8 cellular contexts compared by ENCODE assay signal in the genomic region with DNA sequence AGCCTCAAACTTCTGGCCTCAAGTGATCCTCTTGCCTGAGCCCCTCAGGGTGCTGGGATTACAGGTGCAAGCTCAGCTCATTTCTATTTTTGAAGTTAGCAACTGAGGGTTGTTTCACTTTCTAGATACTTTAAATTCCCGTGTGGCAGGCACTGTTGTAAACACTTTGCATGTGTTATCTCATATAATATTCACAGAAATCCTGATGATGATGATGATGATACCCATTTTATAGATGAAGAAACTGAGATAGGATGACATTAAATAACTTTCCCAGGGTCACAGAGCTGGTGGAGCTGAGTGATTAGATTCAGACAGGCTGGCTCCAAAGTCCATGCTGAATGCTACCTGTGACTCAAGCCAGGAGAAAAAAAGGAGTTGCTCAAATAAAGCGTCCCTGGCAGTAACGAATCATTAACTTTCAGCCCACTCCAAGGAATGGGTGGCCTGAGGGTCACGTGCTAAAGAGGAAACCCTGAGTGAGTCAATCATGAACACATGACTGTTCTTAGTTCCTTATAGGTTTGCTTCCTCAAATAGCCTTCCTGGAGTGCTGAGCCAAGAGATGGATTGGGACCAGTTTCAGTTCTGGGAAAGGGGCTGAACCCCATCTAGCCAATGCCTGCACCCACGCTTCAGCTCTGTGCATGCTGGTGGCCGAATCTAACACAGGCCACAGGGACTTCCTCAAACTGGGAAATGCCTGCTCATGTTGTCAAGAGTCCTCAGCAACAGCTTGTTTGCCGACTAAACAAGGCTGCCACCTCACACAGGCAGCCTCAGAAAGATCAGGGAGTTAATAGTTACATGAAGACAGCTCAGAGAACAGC. TPM values are rescaled to one million over a fixed set of nuclear protein-coding genes. Genes with fewer than 3 reads are reported as not detected.
DNase-seq lines count a peak whose midpoint lies in the region; ATAC-seq and TF ChIP-seq lines count a peak whose summit lies in the region.

No MANE protein-coding gene starts in this region.

- intact Hi-C loops in PC-9 (cut with micrococcal nuclease; ENCODE audit: unreplicated experiment): loop anchor here (2.0 to 10.0 kb wide), 3 partner anchors 44 to 522 kb away; a partner anchor contains a TSS
- intact Hi-C loops in dendritic cell treated with granulocyte-macrophage colony-stimulating factor and Interleukin-4, amounts not matched to agents 40 ng/mL and 50 ng/mL, for 4 days (cut with micrococcal nuclease): loop anchor here (1.0 to 2.0 kb wide), 4 partner anchors 9 to 146 kb away; no protein-coding TSS in a partner anchor

- H3K27me3 ChIP-seq in PC-9 (ENCODE audit: insufficient read depth, low read depth): no peaks in the 10 kb centered on the region

- H3K27me3 Mint-ChIP-seq in dendritic cell treated with granulocyte-macrophage colony-stimulating factor and Interleukin-4, amounts not matched to agents 40 ng/mL and 50 ng/mL, for 4 days: no peaks in the 10 kb centered on the region
- H3K27me3 Mint-ChIP-seq in type B pancreatic cell: no peaks in the 10 kb centered on the region

- H3K4me3 ChIP-seq in PC-9: peak overlapping the region; percentile 28; the same call in 1 of the 2 replicates

- H3K27ac Mint-ChIP-seq in dendritic cell treated with granulocyte-macrophage colony-stimulating factor and Interleukin-4, amounts not matched to agents 40 ng/mL and 50 ng/mL, for 4 days: peak overlapping the region; percentile 98
- peak overlapping the region; percentile 96 for H3K27ac Mint-ChIP-seq in type B pancreatic cell

- peaks cover 12% of the 10 kb centered on the region for H3K36me3 ChIP-seq in PC-9 (ENCODE audit: low read depth)

- no peaks in the 10 kb centered on the region for H3K9me3 Mint-ChIP-seq in dendritic cell treated with granulocyte-macrophage colony-stimulating factor and Interleukin-4, amounts not matched to agents 40 ng/mL and 50 ng/mL, for 4 days
- H3K9me3 Mint-ChIP-seq in type B pancreatic cell: no peaks in the 10 kb centered on the region

- H3F3A ChIP-seq in PC-9 (ENCODE audit: insufficient read depth, low read depth): peaks cover 72% of the 10 kb centered on the region

- H3K9me3 ChIP-seq in PC-9 (ENCODE audit: insufficient read depth, low read depth): no peaks in the 10 kb centered on the region

- ATAC-seq in HG03521 (IDR thresholded peaks at IDR 0.05; ENCODE audit: unreplicated experiment): peak; percentile 69

- H3K36me3 Mint-ChIP-seq in dendritic cell treated with granulocyte-macrophage colony-stimulating factor and Interleukin-4, amounts not matched to agents 40 ng/mL and 50 ng/mL, for 4 days (ENCODE audit: low read depth): peaks cover 69% of the 10 kb centered on the region
- peaks cover 3% of the 10 kb centered on the region for H3K36me3 Mint-ChIP-seq in type B pancreatic cell

- H3K4me3 Mint-ChIP-seq in dendritic cell treated with granulocyte-macrophage colony-stimulating factor and Interleukin-4, amounts not matched to agents 40 ng/mL and 50 ng/mL, for 4 days: peak overlapping the region; percentile 48
- peak overlapping the region; percentile 69 for H3K4me3 Mint-ChIP-seq in type B pancreatic cell

- no TSS peak for BruUV-seq in PC-9 (replicated peaks; lab: Mats Ljungman, UMichigan)

- CTCF ChIA-PET in PC-9 (lab: Charles Lee): interaction anchor here (0.6 to 1.0 kb wide), 3 partner anchors 85 to 260 kb away, joined by 3 read pairs; no protein-coding TSS in a partner anchor

- POLR2A ChIA-PET in PC-9 (lab: Charles Lee; ENCODE audit: unreplicated experiment): interaction anchor here (0.5 to 1.2 kb wide), 7 partner anchors 32 to 938 kb away, joined by 3 to 29 read pairs (median 7); a partner anchor contains a TSS

- DNase-seq in NCI-H1417 (lab: John Stamatoyannopoulos, UW) (peak; percentile 41 to 91 (median 69)), NCI-H1417 treated with DMSO at 0.1 percent for 48 hours (lab: John Stamatoyannopoulos, UW) (no peak), GM20000 (ENCODE audit: low spot score) (peak; percentile 59), PC-9 (peak; percentile 76 to 97), medulla oblongata (ENCODE audit: extremely low spot score) (peak; percentile 92), type B pancreatic cell (ENCODE audit: extremely low spot score, unreplicated experiment) (no peak)

- peak overlapping the region; percentile 81 for H3K27ac ChIP-seq in PC-9

- H3K4me1 ChIP-seq in PC-9 (replicated peaks; ENCODE audit: insufficient read depth): peaks cover 49% of the 10 kb centered on the region

- H3K9me2 ChIP-seq in PC-9 (ENCODE audit: insufficient read depth): no peaks in the 10 kb centered on the region

- H3K79me2 ChIP-seq in PC-9 (ENCODE audit: low read depth): peaks cover 87% of the 10 kb centered on the region

- TF ChIP-seq CTCF in GM20000 (IDR thresholded peaks at IDR 0.05; ENCODE audit: extremely low read depth, missing control alignments) (no peak), PC-9 (conservative IDR thresholded peaks at IDR 0.05) (no peak), type B pancreatic cell (conservative IDR thresholded peaks at IDR 0.05) (no peak)

- H2AFZ ChIP-seq in PC-9: no peak overlapping the region

- no peaks in the 10 kb centered on the region; the same call in 1 of the 2 replicates for H4K20me1 ChIP-seq in PC-9 (ENCODE audit: insufficient read depth)

- H3K4me1 Mint-ChIP-seq in dendritic cell treated with granulocyte-macrophage colony-stimulating factor and Interleukin-4, amounts not matched to agents 40 ng/mL and 50 ng/mL, for 4 days (ENCODE audit: low read depth): peaks cover 80% of the 10 kb centered on the region
- peaks cover 35% of the 10 kb centered on the region for H3K4me1 Mint-ChIP-seq in type B pancreatic cell (ENCODE audit: unreplicated experiment)

- peak overlapping the region; percentile 55 for H3K4me2 ChIP-seq in PC-9

RNA-seq across cellular contexts. Expression of a gene that starts 52.8 kb away (rescaled TPM):
- total RNA-seq in PC-9 (2021): 78.0 and 79.0 TPM in 2 replicates
- total RNA-seq in type B pancreatic cell (ENCODE audit: low replicate concordance): 53.5 and 97.1 TPM in 2 replicates

Comparison
In these comparisons a context has a peak if more than half of its experiments do, and no peak if none do; other contexts are left out.
1. DNase-seq: peak in NCI-H1417 (3 of 3), GM20000 (single experiment), PC-9 (2 of 2) and medulla oblongata (single experiment); none in NCI-H1417 treated with DMSO at 0.1 percent for 48 hours (single experiment) and type B pancreatic cell (single experiment).